ENCODE assay signal across 24 cellular contexts in the genomic region with DNA sequence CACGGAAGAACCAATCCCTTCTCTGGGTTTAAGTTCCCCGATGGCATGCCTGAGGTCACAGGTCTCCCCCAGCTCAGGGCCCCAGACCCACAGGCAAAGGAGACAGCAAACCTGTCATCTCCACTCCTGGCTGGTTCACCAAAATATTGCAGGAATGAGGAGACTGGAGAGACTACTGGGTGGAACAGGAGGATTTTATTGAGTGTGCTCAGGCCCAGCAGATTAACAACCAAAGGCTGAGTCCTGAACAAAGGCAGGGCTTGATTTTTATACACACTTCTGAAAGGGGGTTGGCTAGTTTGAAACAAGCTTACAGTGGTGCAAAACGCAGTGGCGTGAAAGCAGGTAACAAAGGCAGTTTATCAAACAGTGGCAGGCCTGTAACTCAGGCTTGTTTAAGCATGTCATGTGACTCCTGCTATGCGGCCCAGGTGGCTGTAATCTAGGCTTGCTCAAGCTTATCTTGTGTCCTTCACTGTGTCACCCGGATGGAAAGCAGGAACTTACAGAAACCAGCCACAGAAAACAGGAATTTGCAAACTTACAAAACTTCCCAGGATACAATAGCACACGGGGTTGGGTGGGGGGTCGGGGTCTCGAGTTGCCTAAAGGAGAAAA. TPM values are rescaled to one million over a fixed set of nuclear protein-coding genes. Genes with fewer than 3 reads are reported as not detected.
A peak's percentile ranks its signal among the peaks of the same experiment; 100 is the strongest.
DNase-seq lines count a peak whose midpoint lies in the region; ATAC-seq and TF ChIP-seq lines count a peak whose summit lies in the region.
"Had no signal": no experiment of that assay in that cellular context is flagged by ENCODE, and none has a peak within 500 bp of the region (broad histone marks: within the 10 kb centered on the region; RNA-seq: fewer than 3 reads in every experiment).

No MANE protein-coding gene starts in this region.

- POLR2A ChIA-PET in PC-3 (lab: Charles Lee; ENCODE audit: unreplicated experiment) = no interaction called here
- POLR2A ChIA-PET in activated CD4-positive, alpha-beta memory T cell treated with anti-CD3 and anti-CD28 coated beads for 36 hours (lab: Charles Lee) = no interaction called here

- no peak overlapping the region for H3K4ac ChIP-seq in H9 (ENCODE audit: low read depth, low read length)

- H3K27ac ChIP-seq in left ventricle myocardium inferior (replicated peaks) (no peak overlapping the region), PC-3 (ENCODE audit: low read length) (no peak overlapping the region), upper lobe of right lung (no peak overlapping the region), H9 (ENCODE audit: insufficient read length, low read depth, low read length) (no peak overlapping the region)
- H3K27ac ChIP-seq: SJCRH30 had no signal

- H3T11ph ChIP-seq in H9 (ENCODE audit: low read length) = no peak overlapping the region

- H3K36me3 Mint-ChIP-seq in activated CD4-positive, alpha-beta memory T cell treated with anti-CD3 and anti-CD28 coated beads for 36 hours = peaks cover 7% of the 10 kb centered on the region
- H3K36me3 Mint-ChIP-seq in H9 (ENCODE audit: insufficient read depth in 1 of 3, low read depth in 3 of 3) = peaks cover 35 to 72% (median 49%) of the 10 kb centered on the region in 3 experiments
- H3K36me3 Mint-ChIP-seq: activated CD8-positive, alpha-beta memory T cell treated with anti-CD3 and anti-CD28 coated beads, Interleukin-2, amount 10 ng/mL, durations not matched to agents 7 days and 5 days; CD8-positive, alpha-beta T cell had no signal

- H3K4me3 ChIP-seq in left ventricle myocardium inferior (no peak overlapping the region), PC-3 (ENCODE audit: low read length) (no peak overlapping the region), fibroblast of pulmonary artery (replicated peaks; ENCODE audit: low read depth, low read length) (no peak overlapping the region), upper lobe of right lung (no peak overlapping the region)
- H3K4me3 ChIP-seq: mucosa of descending colon, SJCRH30 had no signal

- peaks cover 1% of the 10 kb centered on the region for H3F3A ChIP-seq in PC-3 (ENCODE audit: low read length, unreplicated experiment)

- H3K14ac ChIP-seq in H9 (ENCODE audit: insufficient read depth, low read length) = no peak overlapping the region

- H2AFZ ChIP-seq in PC-3 (ENCODE audit: low read length) (no peak overlapping the region), H9 (ENCODE audit: low read length) (no peak overlapping the region)

- no peaks in the 10 kb centered on the region for H3K27me3 Mint-ChIP-seq in activated CD4-positive, alpha-beta memory T cell treated with anti-CD3 and anti-CD28 coated beads for 36 hours
- peaks cover 3% of the 10 kb centered on the region for H3K27me3 Mint-ChIP-seq in H9 (ENCODE audit: low read depth)
- H3K27me3 Mint-ChIP-seq: activated CD8-positive, alpha-beta memory T cell treated with anti-CD3 and anti-CD28 coated beads, Interleukin-2, amount 10 ng/mL, durations not matched to agents 7 days and 5 days; effector memory CD8-positive, alpha-beta T cell had no signal

- no peak overlapping the region for H2BK15ac ChIP-seq in H9 (ENCODE audit: low read depth, low read length)

- H3K9me3 ChIP-seq in left ventricle myocardium inferior (replicated peaks) (peaks cover 84% of the 10 kb centered on the region), PC-3 (ENCODE audit: low read length) (peaks cover 52% of the 10 kb centered on the region), upper lobe of right lung (peaks cover 15% of the 10 kb centered on the region), H9 (ENCODE audit: control insufficient read depth, low read depth, low read length) (peaks cover 42% of the 10 kb centered on the region)

- H4K5ac ChIP-seq in H9 (ENCODE audit: insufficient read length, low read depth, low read length) = no peak overlapping the region

- no peak overlapping the region for H2BK120ac ChIP-seq in H9 (ENCODE audit: low read depth, low read length, poor library complexity, severe bottlenecking)

- no peaks in the 10 kb centered on the region for H3K23me2 ChIP-seq in H9 (ENCODE audit: insufficient read length, low read depth, low read length, poor library complexity, severe bottlenecking)

- H4K20me1 ChIP-seq in PC-3 (ENCODE audit: low read length) (no peaks in the 10 kb centered on the region), H9 (ENCODE audit: control insufficient read depth, insufficient read depth, insufficient read length) (no peaks in the 10 kb centered on the region)

- H3K79me2 ChIP-seq in PC-3 (ENCODE audit: low read length) (no peaks in the 10 kb centered on the region), H9 (ENCODE audit: insufficient read depth, low read length) (no peaks in the 10 kb centered on the region)

- H2BK20ac ChIP-seq in H9 (ENCODE audit: low read depth, low read length, poor library complexity, severe bottlenecking) = no peak overlapping the region

- intact Hi-C loops in Right ventricle myocardium inferior (cut with DNase I) (no loop called here), left ventricle myocardium inferior (cut with micrococcal nuclease) (no loop called here), PC-3 (cut with micrococcal nuclease) (no loop called here), upper lobe of right lung (cut with DNase I) (no loop called here)
- intact Hi-C loops in activated CD4-positive, alpha-beta memory T cell treated with anti-CD3 and anti-CD28 coated beads for 36 hours (cut with micrococcal nuclease) = no loop called here

- H3K9me2 ChIP-seq in PC-3 (replicated peaks; ENCODE audit: low read length) = no peaks in the 10 kb centered on the region

- TF ChIP-seq CTCF in left ventricle myocardium inferior (IDR thresholded peaks at IDR 0.05; ENCODE audit: borderline replicate concordance) = no peak
- TF ChIP-seq CTCF in PC-3 (conservative IDR thresholded peaks at IDR 0.05; ENCODE audit: low read depth, low read length) = no peak
- TF ChIP-seq CTCF in fibroblast of pulmonary artery (IDR thresholded peaks at IDR 0.05; ENCODE audit: low read length, missing control alignments) = no peak
- TF ChIP-seq CTCF in upper lobe of right lung (IDR thresholded peaks at IDR 0.05) = no peak
- TF ChIP-seq CTCF in H9 (conservative IDR thresholded peaks at IDR 0.05) = no peak

- H3K27ac Mint-ChIP-seq in activated CD4-positive, alpha-beta memory T cell treated with anti-CD3 and anti-CD28 coated beads for 36 hours = no peak overlapping the region
- no peak overlapping the region for H3K27ac Mint-ChIP-seq in H9
- H3K27ac Mint-ChIP-seq: activated CD8-positive, alpha-beta memory T cell treated with anti-CD3 and anti-CD28 coated beads, Interleukin-2, amount 10 ng/mL, durations not matched to agents 7 days and 5 days; CD8-positive, alpha-beta T cell; effector memory CD8-positive, alpha-beta T cell had no signal

- no peak overlapping the region for H2BK12ac ChIP-seq in H9 (ENCODE audit: insufficient read length, low read depth, low read length)

- no peak overlapping the region for H3K4me3 Mint-ChIP-seq in activated CD4-positive, alpha-beta memory T cell treated with anti-CD3 and anti-CD28 coated beads for 36 hours
- H3K4me3 Mint-ChIP-seq in H9 = no peak overlapping the region
- H3K4me3 Mint-ChIP-seq: activated CD8-positive, alpha-beta memory T cell treated with anti-CD3 and anti-CD28 coated beads, Interleukin-2, amount 10 ng/mL, durations not matched to agents 7 days and 5 days; CD8-positive, alpha-beta T cell; effector memory CD8-positive, alpha-beta T cell had no signal

- H4K91ac ChIP-seq in H9 (ENCODE audit: insufficient read length, low read depth, low read length) = no peak overlapping the region

- no peak overlapping the region for H3K4me2 ChIP-seq in PC-3 (ENCODE audit: low read length)
- no peak overlapping the region for H3K4me2 ChIP-seq in H9 (ENCODE audit: insufficient read depth, insufficient read length, low read length)

- H3K36me3 ChIP-seq in left ventricle myocardium inferior (no peaks in the 10 kb centered on the region), PC-3 (ENCODE audit: low read depth, low read length) (peaks cover 19% of the 10 kb centered on the region; the same call in 1 of the 2 replicates), upper lobe of right lung (no peaks in the 10 kb centered on the region)
- H3K36me3 ChIP-seq: SJCRH30 had no signal

- H3K18ac ChIP-seq in H9 (ENCODE audit: insufficient read length, low read depth, low read length) = no peak overlapping the region

- CTCF ChIA-PET in PC-3 (lab: Charles Lee) = no interaction called here
- CTCF ChIA-PET in activated CD4-positive, alpha-beta memory T cell treated with anti-CD3 and anti-CD28 coated beads for 36 hours (lab: Charles Lee) = interaction anchor here (1.4 to 2.5 kb wide), 2 partner anchors 10 to 11 kb away, joined by 3 to 13 read pairs; no protein-coding TSS in a partner anchor

- ATAC-seq in Right ventricle myocardium inferior (no peak), PC-3 (no peak), upper lobe of right lung (peak; percentile 34)
- ATAC-seq: activated CD8-positive, alpha-beta memory T cell treated with anti-CD3 and anti-CD28 coated beads, Interleukin-2, amount 10 ng/mL, durations not matched to agents 7 days and 5 days; CD8-positive, alpha-beta T cell; effector memory CD8-positive, alpha-beta T cell; mucosa of descending colon; stimulated activated naive CD8-positive, alpha-beta T cell treated with anti-CD3 and anti-CD28 coated beads, Interleukin-15, Interleukin-2, amounts not matched to agents 100 U/mL and 50 U/mL, for 24 hours had no signal

- no peak overlapping the region for H2BK5ac ChIP-seq in H9 (ENCODE audit: insufficient read length, low read length)

- no CpG with 5 or more reads among the region's 9 CpGs for WGBS in H9 (ENCODE audit: extremely low coverage, insufficient read length, low lambda C conversion rate)

- H3K56ac ChIP-seq in H9 (ENCODE audit: insufficient read length, low read depth, low read length) = no peak overlapping the region

- no peak overlapping the region for H3K9ac ChIP-seq in PC-3 (ENCODE audit: low read length)
- no peak overlapping the region for H3K9ac ChIP-seq in H9 (ENCODE audit: extremely low read depth, insufficient read length, low read length)

- no peaks in the 10 kb centered on the region for H3K79me1 ChIP-seq in H9 (ENCODE audit: insufficient read depth, low read depth, low read length, poor library complexity, severe bottlenecking)

- H2AK5ac ChIP-seq in H9 (ENCODE audit: insufficient read length, low read length) = no peak overlapping the region

- peak; percentile 78 for DNase-seq in Right ventricle myocardium inferior (ENCODE audit: missing footprints)
- DNase-seq in left ventricle myocardium inferior = no peak
- peak; percentile 47 for DNase-seq in PC-3
- peak; percentile 18 for DNase-seq in fibroblast of pulmonary artery (ENCODE audit: low read depth)
- DNase-seq in upper lobe of right lung = no peak
- DNase-seq in activated CD4-positive, alpha-beta memory T cell treated with anti-CD3 and anti-CD28 coated beads for 36 hours = no peak
- DNase-seq in amygdala (lab: John Stamatoyannopoulos, UW) = no peak
- no peak for DNase-seq in H9
- DNase-seq: ACHN; activated CD4-positive, CD25-positive, alpha-beta regulatory T cell treated with anti-CD3 and anti-CD28 coated beads, Interleukin-2, amount 50 U/mL, for 72 hours; activated CD8-positive, alpha-beta memory T cell treated with anti-CD3 and anti-CD28 coated beads, Interleukin-2, amount 10 ng/mL, durations not matched to agents 7 days and 5 days; activated effector memory CD4-positive, alpha-beta T cell treated with Interleukin-2 at 50 U/mL for 16 hours; CD8-positive, alpha-beta T cell; central memory CD4-positive, alpha-beta T cell; effector memory CD8-positive, alpha-beta T cell; GDM1; GOT3; mucosa of descending colon; NCI-H1694 treated with DMSO at 0.1 percent for 48 hours; NCI-H510A treated with DMSO at 0.1 percent for 48 hours; nucleus accumbens; stimulated activated naive CD8-positive, alpha-beta T cell treated with anti-CD3 and anti-CD28 coated beads, Interleukin-15, Interleukin-2, amounts not matched to agents 100 U/mL and 50 U/mL, for 24 hours; T1000 had no signal

- no peak overlapping the region for H4K8ac ChIP-seq in H9 (replicated peaks; ENCODE audit: insufficient read length, low read depth, low read length)

- H3K4me1 Mint-ChIP-seq in activated CD4-positive, alpha-beta memory T cell treated with anti-CD3 and anti-CD28 coated beads for 36 hours (ENCODE audit: low read depth) = no peaks in the 10 kb centered on the region
- peaks cover 18 to 23% of the 10 kb centered on the region in 2 experiments for H3K4me1 Mint-ChIP-seq in H9
- H3K4me1 Mint-ChIP-seq: activated CD8-positive, alpha-beta memory T cell treated with anti-CD3 and anti-CD28 coated beads, Interleukin-2, amount 10 ng/mL, durations not matched to agents 7 days and 5 days had no signal

- H3K9me3 Mint-ChIP-seq in activated CD4-positive, alpha-beta memory T cell treated with anti-CD3 and anti-CD28 coated beads for 36 hours = peaks cover 64% of the 10 kb centered on the region
- peaks cover 75 to 83% of the 10 kb centered on the region in 2 experiments for H3K9me3 Mint-ChIP-seq in H9

- H3K23ac ChIP-seq in H9 (ENCODE audit: insufficient read length, low read depth, low read length) = no peak overlapping the region

- H3K4me1 ChIP-seq in left ventricle myocardium inferior = no peaks in the 10 kb centered on the region
- peaks cover 6% of the 10 kb centered on the region for H3K4me1 ChIP-seq in PC-3 (ENCODE audit: insufficient read depth, low read length)
- no peaks in the 10 kb centered on the region for H3K4me1 ChIP-seq in upper lobe of right lung
- H3K4me1 ChIP-seq in H9 (ENCODE audit: insufficient read depth, low read length) = no peaks in the 10 kb centered on the region
- H3K4me1 ChIP-seq: SJCRH30 had no signal

- no TSS peak for BruUV-seq in PC-3 (replicated peaks; lab: Mats Ljungman, UMichigan)

- no peaks in the 10 kb centered on the region for H3K27me3 ChIP-seq in left ventricle myocardium inferior (ENCODE audit: low read depth)
- H3K27me3 ChIP-seq in PC-3 (ENCODE audit: low read length) = no peaks in the 10 kb centered on the region
- no peaks in the 10 kb centered on the region for H3K27me3 ChIP-seq in upper lobe of right lung
- H3K27me3 ChIP-seq in H9 (ENCODE audit: insufficient read depth, low read length) = no peaks in the 10 kb centered on the region
- H3K27me3 ChIP-seq: SJCRH30 had no signal

RNA-seq across cellular contexts. Expression of a gene that starts 27.4 kb away (rescaled TPM):
- 0.46 TPM for total RNA-seq in Right ventricle myocardium inferior
- total RNA-seq in left ventricle myocardium inferior = 0.30 TPM
- 0.26 TPM in 1 of 2 replicates, not detected in the other for total RNA-seq in PC-3 (2014; rRNA removed)
- total RNA-seq in upper lobe of right lung = 80.1 TPM
- under 1 TPM; 0.15 to 0.17 TPM for total RNA-seq in activated CD4-positive, alpha-beta memory T cell treated with anti-CD3 and anti-CD28 coated beads for 36 hours
- not detected in 2 replicates for total RNA-seq in H9 (2021)
- total RNA-seq: activated CD8-positive, alpha-beta memory T cell treated with anti-CD3 and anti-CD28 coated beads, Interleukin-2, amount 10 ng/mL, durations not matched to agents 7 days and 5 days; CD8-positive, alpha-beta T cell; SJCRH30 had no signal

Comparison
In these comparisons a context has a peak if more than half of its experiments do, and no peak if none do; other contexts are left out.
1. DNase-seq: peak in Right ventricle myocardium inferior (single experiment), PC-3 (single experiment) and fibroblast of pulmonary artery (single experiment); none in left ventricle myocardium inferior (single experiment), upper lobe of right lung (single experiment), activated CD4-positive, alpha-beta memory T cell treated with anti-CD3 and anti-CD28 coated beads for 36 hours (single experiment), amygdala (0 of 56) and H9 (single experiment).
2. RNA of a gene that starts 27.4 kb away (total RNA-seq): 80.1 TPM in upper lobe of right lung (single experiment); 0.46 TPM in Right ventricle myocardium inferior (single experiment), 0.30 TPM in left ventricle myocardium inferior (single experiment), 0.26 TPM in PC-3, 0.15 to 0.17 TPM in activated CD4-positive, alpha-beta memory T cell treated with anti-CD3 and anti-CD28 coated beads for 36 hours and not detected in H9; every median in the first group is over 10 times any median in the second.